8 cellular contexts compared by ENCODE assay signal in the genomic region with DNA sequence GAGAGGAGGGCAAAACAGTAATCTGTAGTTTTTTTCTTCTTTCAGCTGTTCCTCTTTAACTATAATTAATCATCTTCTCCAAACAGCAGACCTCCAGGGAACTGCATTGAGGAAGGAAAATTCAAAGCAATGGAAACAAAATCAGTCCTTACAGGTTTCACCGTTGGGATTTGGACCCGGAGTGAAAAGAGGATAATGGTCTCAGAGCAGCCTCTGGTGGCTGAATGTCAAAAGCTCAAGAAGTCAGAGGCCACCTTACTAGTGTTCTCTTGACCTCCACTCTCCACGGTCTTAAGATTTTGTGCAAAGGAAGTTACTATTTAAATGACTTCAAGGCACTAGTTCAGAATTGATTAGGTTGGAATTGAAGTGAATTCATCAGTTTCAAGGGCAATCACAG. TPM values are rescaled to one million over a fixed set of nuclear protein-coding genes. Genes with fewer than 3 reads are reported as not detected.
DNase-seq lines count a peak whose midpoint lies in the region; ATAC-seq and TF ChIP-seq lines count a peak whose summit lies in the region.

No MANE protein-coding gene starts in this region.

- intact Hi-C loops in aorta (cut with DNase I) = loop anchor here (2.0 to 5.0 kb wide), 2 partner anchors 444 to 448 kb away; no protein-coding TSS in a partner anchor

- H3K9me2 ChIP-seq in Karpas-422 (replicated peaks; ENCODE audit: insufficient read depth, low read length) = no peaks in the 10 kb centered on the region

- no peaks in the 10 kb centered on the region for H3K36me3 ChIP-seq in Karpas-422 (ENCODE audit: insufficient read depth, low read length)
- H3K36me3 ChIP-seq in aorta (ENCODE audit: control insufficient read depth in 1 of 2, insufficient read depth in 2 of 2, low read length in 1 of 2) = no peaks in the 10 kb centered on the region

- ATAC-seq in GM21367 (IDR thresholded peaks at IDR 0.05; ENCODE audit: unreplicated experiment) = no peak
- no peak for ATAC-seq in HG03039 (IDR thresholded peaks at IDR 0.05; ENCODE audit: unreplicated experiment)
- no peak for ATAC-seq in aorta (ENCODE audit: low FRiP score)

- H3K4me3 ChIP-seq in AG10803 (ENCODE audit: low read length) (0 out of 2 replicates have a peak overlapping the region, but pooled peaks have one; percentile 3), Karpas-422 (ENCODE audit: low read length) (no peak overlapping the region), aorta (ENCODE audit: low read length in 2 of 2) (peak overlapping the region in 1 of 2 donors; percentile 34)

- peak; percentile 80 for TF ChIP-seq CTCF in AG10803 (conservative IDR thresholded peaks at IDR 0.05; ENCODE audit: low read length)

- H3K4me2 ChIP-seq in Karpas-422 (ENCODE audit: low read depth, low read length, poor library complexity, severe bottlenecking) = no peak overlapping the region

- H3K4me1 ChIP-seq in Karpas-422 (ENCODE audit: low read length) = peaks cover 9% of the 10 kb centered on the region
- no peaks in the 10 kb centered on the region for H3K4me1 ChIP-seq in aorta (ENCODE audit: control insufficient read depth in 1 of 2, insufficient read depth in 2 of 2, low read length in 2 of 2)

- H3K27me3 ChIP-seq in Karpas-422 (ENCODE audit: low read length) (no peaks in the 10 kb centered on the region), aorta (ENCODE audit: control insufficient read depth in 1 of 2, insufficient read depth in 2 of 2, low read length in 1 of 2) (no peaks in the 10 kb centered on the region)

- H3K27ac ChIP-seq in Karpas-422 (ENCODE audit: low read length) (no peak overlapping the region), aorta (ENCODE audit: low read depth in 1 of 2, low read length in 2 of 2) (no peak overlapping the region)

- no peaks in the 10 kb centered on the region for H4K20me1 ChIP-seq in Karpas-422 (ENCODE audit: insufficient read depth, low read depth, low read length)

- DNase-seq in AG10803 (ENCODE audit: low read depth) (peak; percentile 59), Karpas-422 (peak; percentile 46), astrocyte of the hippocampus (ENCODE audit: low read depth, low spot score) (peak; percentile 69), kidney tubule cell (ENCODE audit: low spot score) (peak; percentile 71), hippocampal formation (lab: John Stamatoyannopoulos, UW) (no peak), aorta (no peak)

- H2AFZ ChIP-seq in Karpas-422 (ENCODE audit: low read length) = no peak overlapping the region

- no peak overlapping the region for H3K9ac ChIP-seq in Karpas-422 (ENCODE audit: low read length)

- WGBS in aorta, 2 donors = 0 to 14% methylated on average over 3 of the region's 3 CpGs

- H3K79me2 ChIP-seq in Karpas-422 (ENCODE audit: low read length) = no peaks in the 10 kb centered on the region

- H3K9me3 ChIP-seq in Karpas-422 (ENCODE audit: low read length) (no peaks in the 10 kb centered on the region), aorta (ENCODE audit: control insufficient read depth, low read length) (no peaks in the 10 kb centered on the region)

RNA-seq across cellular contexts. Expression of gene MID1, which starts 16.0 kb away (rescaled TPM):
- 0.04 and 0.40 TPM in 2 replicates for total RNA-seq in Karpas-422 (2014; rRNA removed; shearing (Covaris generic); ENCODE audit: low replicate concordance)
- total RNA-seq in aorta = 10 to 100 TPM; 19.3 to 34.7 TPM
- polyA plus RNA-seq in aorta = 10 to 100 TPM in 1 of 2 donors, 1 to 10 TPM in 1; 3.4 to 18.8 TPM

Comparison
In these comparisons a context has a peak if more than half of its experiments do, and no peak if none do; other contexts are left out.
1. DNase-seq: peak in AG10803 (single experiment), Karpas-422 (single experiment), astrocyte of the hippocampus (single experiment) and kidney tubule cell (single experiment); none in hippocampal formation (0 of 2) and aorta (0 of 2).
2. RNA of gene MID1, which starts 16.0 kb away (total RNA-seq): 19.3 to 34.7 TPM in aorta; 0.04 to 0.40 TPM in Karpas-422; every median in the first group is over 10 times any median in the second.